In genomic region chr20:32674362-32674789, GRCh38 we compare ENCODE assay signal across 1 cellular context.
TF ChIP-seq lines count a peak whose summit lies in the region.

No MANE protein-coding gene starts in this region.

TF ChIP-seq in HepG2, 621 proteins besides CTCF, POLR2A, EP300 and RAD21 (continued from another document and continues in another):
- TF ChIP-seq STAT6 (CRISPR knock-in tag; IDR thresholded peaks at IDR 0.05; ENCODE audit: borderline replicate concordance) (no peak), MNT (IDR thresholded peaks at IDR 0.05) (no peak), TERF1 (CRISPR knock-in tag; IDR thresholded peaks at IDR 0.05) (no peak), PREB (CRISPR knock-in tag; IDR thresholded peaks at IDR 0.05) (no peak), ZHX2 (IDR thresholded peaks at IDR 0.05; ENCODE audit: low read depth) (no peak), ZHX2 (CRISPR knock-in tag; IDR thresholded peaks at IDR 0.05; ENCODE audit: borderline replicate concordance) (no peak), DZIP1 (CRISPR knock-in tag; IDR thresholded peaks at IDR 0.05) (no peak), TSC22D2 (CRISPR knock-in tag; IDR thresholded peaks at IDR 0.05; ENCODE audit: borderline replicate concordance) (no peak), ZNF12 (CRISPR knock-in tag; IDR thresholded peaks at IDR 0.05) (no peak), NFE2L2 (IDR thresholded peaks at IDR 0.05; ENCODE audit: low read length) (no peak), IKZF5 (CRISPR knock-in tag; IDR thresholded peaks at IDR 0.05) (no peak), RARA (CRISPR knock-in tag; IDR thresholded peaks at IDR 0.05) (no peak), MLLT10 (CRISPR knock-in tag; IDR thresholded peaks at IDR 0.05) (no peak), ZNF337 (CRISPR knock-in tag; IDR thresholded peaks at IDR 0.05; ENCODE audit: borderline replicate concordance, low read depth) (no peak), IKZF1 (IDR thresholded peaks at IDR 0.05) (no peak), MED1 (CRISPR knock-in tag; IDR thresholded peaks at IDR 0.05) (no peak; the same call in 1 of the 2 replicates), ZNF7 (CRISPR knock-in tag; IDR thresholded peaks at IDR 0.05) (no peak), DNMT3B (CRISPR knock-in tag; conservative IDR thresholded peaks at IDR 0.05) (no peak), ZNF75D (CRISPR knock-in tag; IDR thresholded peaks at IDR 0.05; ENCODE audit: borderline replicate concordance) (no peak), SMAD9 (CRISPR knock-in tag; IDR thresholded peaks at IDR 0.05) (no peak), ZFP1 (CRISPR knock-in tag; IDR thresholded peaks at IDR 0.05) (no peak), SKI (IDR thresholded peaks at IDR 0.05; ENCODE audit: partially characterized antibody) (no peak), NCOR1 (IDR thresholded peaks at IDR 0.05; ENCODE audit: borderline replicate concordance, low read length) (no peak), ZNF407 (CRISPR knock-in tag; IDR thresholded peaks at IDR 0.05; ENCODE audit: not compliant biosample characterization) (no peak), MED8 (CRISPR knock-in tag; IDR thresholded peaks at IDR 0.05; ENCODE audit: insufficient replicate concordance) (no peak), ZNF878 (CRISPR knock-in tag; IDR thresholded peaks at IDR 0.05) (no peak), ZNF891 (CRISPR knock-in tag; IDR thresholded peaks at IDR 0.05) (no peak), PAX8 (CRISPR knock-in tag; IDR thresholded peaks at IDR 0.05; ENCODE audit: borderline replicate concordance) (no peak), ZSCAN31 (CRISPR knock-in tag; IDR thresholded peaks at IDR 0.05; ENCODE audit: low read depth) (no peak), KDM2A (CRISPR knock-in tag; IDR thresholded peaks at IDR 0.05; ENCODE audit: borderline replicate concordance, low read depth) (no peak; the same call in 1 of the 2 replicates), CC2D1A (CRISPR knock-in tag; IDR thresholded peaks at IDR 0.05) (no peak), HDAC6 (IDR thresholded peaks at IDR 0.05; ENCODE audit: low read depth, low read length) (no peak; the same call in 1 of the 2 replicates), ZNF589 (CRISPR knock-in tag; conservative IDR thresholded peaks at IDR 0.05) (no peak), ISL2 (CRISPR knock-in tag; IDR thresholded peaks at IDR 0.05) (no peak)
